24 cellular contexts compared by ENCODE assay signal in genomic region chr9:70006299-70006698, GRCh38. TPM values are rescaled to one million over a fixed set of nuclear protein-coding genes. Genes with fewer than 3 reads are reported as not detected.
"Had no signal": no experiment of that assay in that cellular context is flagged by ENCODE, and none has a peak within 500 bp of the region (broad histone marks: within the 10 kb centered on the region; RNA-seq: fewer than 3 reads in every experiment).

No MANE protein-coding gene starts in this region.

- H3K4me1 Mint-ChIP-seq: activated B cell treated with CpG ODN at 0.5 μM for 24 hours; activated naive CD4-positive, alpha-beta T cell treated with anti-CD3 and anti-CD28 coated beads, Interleukin-2, amount 10 ng/mL, durations not matched to agents 7 days and 5 days; neural crest cell; stimulated activated naive B cell treated with anti-CD40 and anti-IgM and Interleukin-4, amounts not matched to agents 10 μg/mL and 1 μg/mL and 100 μg/mL, for 72 hours had no signal

- H3K36me3 ChIP-seq: gastrocnemius medialis, sigmoid colon, vagina had no signal

- H3K4me1 ChIP-seq: gastrocnemius medialis, vagina had no signal

- H3K4me3 Mint-ChIP-seq: activated B cell treated with CpG ODN at 0.5 μM for 24 hours; activated CD4-positive, alpha-beta memory T cell treated with anti-CD3 and anti-CD28 coated beads for 36 hours; activated naive CD4-positive, alpha-beta T cell treated with anti-CD3 and anti-CD28 coated beads, Interleukin-2, amount 10 ng/mL, durations not matched to agents 7 days and 5 days; brain; naive thymus-derived CD4-positive, alpha-beta T cell; neural crest cell; stimulated activated naive B cell treated with anti-CD40 and anti-IgM and Interleukin-4, amounts not matched to agents 10 μg/mL and 1 μg/mL and 100 μg/mL, for 72 hours; T-helper 1 cell treated with Interleukin-12 subunit alpha and Interleukin-12 subunit beta and Interleukin-4 antibody, amounts not matched to agents 30 μg/mL and 1 μg/mL, for 36 hours had no signal

- H3K36me3 Mint-ChIP-seq: activated CD4-positive, alpha-beta memory T cell treated with anti-CD3 and anti-CD28 coated beads for 36 hours; activated naive CD4-positive, alpha-beta T cell treated with anti-CD3 and anti-CD28 coated beads, Interleukin-2, amount 10 ng/mL, durations not matched to agents 7 days and 5 days; brain; naive thymus-derived CD4-positive, alpha-beta T cell; stimulated activated naive B cell treated with anti-CD40 and anti-IgM and Interleukin-4, amounts not matched to agents 10 μg/mL and 1 μg/mL and 100 μg/mL, for 72 hours had no signal

- H3K27ac ChIP-seq: dorsolateral prefrontal cortex, gastrocnemius medialis, vagina had no signal

- ATAC-seq: gastrocnemius medialis; left cardiac atrium; naive thymus-derived CD4-positive, alpha-beta T cell; stimulated activated naive B cell treated with anti-CD40 and anti-IgM and Interleukin-4, amounts not matched to agents 10 μg/mL and 1 μg/mL and 100 μg/mL, for 72 hours had no signal

- H3K27me3 Mint-ChIP-seq: brain had no signal

- H3K9me3 Mint-ChIP-seq: activated B cell treated with CpG ODN at 0.5 μM for 24 hours; activated CD4-positive, alpha-beta memory T cell treated with anti-CD3 and anti-CD28 coated beads for 36 hours; activated naive CD4-positive, alpha-beta T cell treated with anti-CD3 and anti-CD28 coated beads, Interleukin-2, amount 10 ng/mL, durations not matched to agents 7 days and 5 days; naive thymus-derived CD4-positive, alpha-beta T cell; stimulated activated naive B cell treated with anti-CD40 and anti-IgM and Interleukin-4, amounts not matched to agents 10 μg/mL and 1 μg/mL and 100 μg/mL, for 72 hours; T-helper 1 cell treated with Interleukin-12 subunit alpha and Interleukin-12 subunit beta and Interleukin-4 antibody, amounts not matched to agents 30 μg/mL and 1 μg/mL, for 36 hours had no signal

- H3K9me3 ChIP-seq: gastrocnemius medialis, sigmoid colon, testis, vagina had no signal

- DNase-seq: activated B cell treated with CpG ODN at 0.5 μM for 24 hours; activated CD4-positive, alpha-beta memory T cell treated with anti-CD3 and anti-CD28 coated beads for 36 hours; activated CD4-positive, alpha-beta T cell treated with anti-CD3 and anti-CD28 coated beads for 4 hours; activated effector memory CD4-positive, alpha-beta T cell treated with anti-CD3 and anti-CD28 coated beads, Interleukin-2, amount 50 U/mL, for 16 hours; activated naive CD4-positive, alpha-beta T cell treated with anti-CD3 and anti-CD28 coated beads, Interleukin-2, amount 10 ng/mL, durations not matched to agents 7 days and 5 days; activated T-cell treated with anti-CD3 and anti-CD28 coated beads for 4 hours; dorsolateral prefrontal cortex; gastrocnemius medialis; head of caudate nucleus; hypothalamus; left cardiac atrium; naive thymus-derived CD4-positive, alpha-beta T cell; retina; sigmoid colon; stimulated activated CD4-positive, alpha-beta T cell treated with anti-CD3 and anti-CD28 coated beads, Interleukin-2, amount 100 ng/mL, for 48 hours; stimulated activated CD8-positive, alpha-beta memory T cell treated with anti-CD3 and anti-CD28 coated beads, Interleukin-4, amount 100 ng/mL, for 48 hours; stimulated activated naive B cell treated with anti-CD40 and anti-IgM and Interleukin-4, amounts not matched to agents 10 μg/mL and 1 μg/mL and 100 μg/mL, for 72 hours; T1000; testis; trophoblast cell had no signal

- H3K27me3 ChIP-seq: gastrocnemius medialis, sigmoid colon, testis, vagina had no signal

- H3K27ac Mint-ChIP-seq: activated B cell treated with CpG ODN at 0.5 μM for 24 hours; activated CD4-positive, alpha-beta memory T cell treated with anti-CD3 and anti-CD28 coated beads for 36 hours; activated naive CD4-positive, alpha-beta T cell treated with anti-CD3 and anti-CD28 coated beads, Interleukin-2, amount 10 ng/mL, durations not matched to agents 7 days and 5 days; naive thymus-derived CD4-positive, alpha-beta T cell; stimulated activated naive B cell treated with anti-CD40 and anti-IgM and Interleukin-4, amounts not matched to agents 10 μg/mL and 1 μg/mL and 100 μg/mL, for 72 hours; T-helper 1 cell treated with Interleukin-12 subunit alpha and Interleukin-12 subunit beta and Interleukin-4 antibody, amounts not matched to agents 30 μg/mL and 1 μg/mL, for 36 hours had no signal

- H3K4me3 ChIP-seq: dorsolateral prefrontal cortex, gastrocnemius medialis, sigmoid colon, testis, vagina had no signal

RNA-seq across cellular contexts. Expression of gene MAMDC2, which starts 37.3 kb away (rescaled TPM):
- total RNA-seq: activated B cell treated with CpG ODN at 0.5 μM for 24 hours; activated CD4-positive, alpha-beta memory T cell treated with anti-CD3 and anti-CD28 coated beads for 36 hours had no signal
- polyA plus RNA-seq: naive thymus-derived CD4-positive, alpha-beta T cell had no signal
